In genomic region chr10:73991846-73992245, GRCh38 we compare ENCODE assay signal across 8 cellular contexts.
DNase-seq lines count a peak whose midpoint lies in the region; ATAC-seq, FAIRE-seq and TF ChIP-seq lines count a peak whose summit lies in the region.

No MANE protein-coding gene starts in this region.

- no peak for TF ChIP-seq POLR2A in H54 (IDR thresholded peaks at IDR 0.05; ENCODE audit: low read depth, low read length)

- peak; percentile 62 for ATAC-seq in GM18511 (IDR thresholded peaks at IDR 0.05; ENCODE audit: unreplicated experiment)
- ATAC-seq in HG03159 (IDR thresholded peaks at IDR 0.05; ENCODE audit: unreplicated experiment), result no peak

- peak; percentile 35 to 99 (median 65) for DNase-seq in T-helper 2 cell
- peak; percentile 18 for DNase-seq in activated naive CD8-positive, alpha-beta T cell treated with anti-CD3 and anti-CD28 coated beads, Interleukin-2, amount 50 U/mL, for 16 hours (ENCODE audit: low read depth, low spot score)
- DNase-seq in stimulated activated CD4-positive, alpha-beta T cell treated with anti-CD3 and anti-CD28 coated beads, TNF-alpha, amount 100 ng/mL, for 1 hour (ENCODE audit: low read depth in 3 of 3, low spot score in 1 of 3), result peak; percentile 33 to 43 (median 42)
- no peak for DNase-seq in DMS53 (lab: John Stamatoyannopoulos, UW)
- DNase-seq in NCI-H2107 treated with DMSO at 0.1 percent for 48 hours (lab: John Stamatoyannopoulos, UW; ENCODE audit: unreplicated experiment), result no peak
- no peak for DNase-seq in H54 (ENCODE audit: insufficient read length, low spot score)

- no peak for FAIRE-seq in H54 (lab: Jason Lieb, UNC)

Comparison
In these comparisons a context has a peak if more than half of its experiments do, and no peak if none do; other contexts are left out.
1. DNase-seq: peak in T-helper 2 cell (5 of 5), activated naive CD8-positive, alpha-beta T cell treated with anti-CD3 and anti-CD28 coated beads, Interleukin-2, amount 50 U/mL, for 16 hours (single experiment) and stimulated activated CD4-positive, alpha-beta T cell treated with anti-CD3 and anti-CD28 coated beads, TNF-alpha, amount 100 ng/mL, for 1 hour (3 of 3); none in DMS53 (single experiment), NCI-H2107 treated with DMSO at 0.1 percent for 48 hours (single experiment) and H54 (single experiment).